In the genomic region with DNA sequence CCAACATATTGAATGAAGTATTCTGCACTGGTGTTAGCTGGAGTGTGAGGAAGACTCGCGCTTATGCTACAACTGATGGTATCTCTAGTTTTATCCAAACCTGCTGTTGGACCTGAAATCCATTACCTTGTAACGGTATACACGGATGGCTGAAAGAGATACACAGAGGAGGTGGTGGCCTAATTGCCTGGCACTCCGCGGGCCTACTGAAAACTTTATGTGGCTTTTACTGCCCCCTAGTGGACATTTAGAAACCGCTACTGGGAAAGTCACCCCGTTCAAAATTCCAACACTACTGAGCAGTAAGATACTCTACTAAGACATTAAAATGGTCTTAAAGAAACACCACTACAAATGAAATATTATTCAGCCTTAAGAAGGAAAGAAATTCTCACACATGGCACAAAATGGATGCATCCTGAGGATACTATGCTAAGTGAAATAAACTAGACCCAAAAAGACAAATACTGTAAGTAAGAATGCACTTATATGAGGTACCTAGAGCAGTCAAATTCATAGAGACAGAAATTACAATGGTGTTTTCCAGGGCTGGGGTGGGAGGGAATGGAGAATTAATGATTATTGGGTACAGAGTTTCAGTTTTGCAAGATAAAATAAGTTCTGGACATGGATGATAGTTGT, we compare ENCODE assay signal across 1 cellular context.
TF ChIP-seq lines count a peak whose summit lies in the region.

No MANE protein-coding gene starts in this region.

TF ChIP-seq in SK-N-SH treated with all-trans-retinoic acid at 6 μM for 48 hours, 23 proteins besides CTCF, POLR2A, EP300 and RAD21 (continued from another document):
- no peak for TF ChIP-seq ZNF70 (CRISPR knock-in tag; IDR thresholded peaks at IDR 0.05)
